8 cellular contexts compared by ENCODE assay signal in the genomic region with DNA sequence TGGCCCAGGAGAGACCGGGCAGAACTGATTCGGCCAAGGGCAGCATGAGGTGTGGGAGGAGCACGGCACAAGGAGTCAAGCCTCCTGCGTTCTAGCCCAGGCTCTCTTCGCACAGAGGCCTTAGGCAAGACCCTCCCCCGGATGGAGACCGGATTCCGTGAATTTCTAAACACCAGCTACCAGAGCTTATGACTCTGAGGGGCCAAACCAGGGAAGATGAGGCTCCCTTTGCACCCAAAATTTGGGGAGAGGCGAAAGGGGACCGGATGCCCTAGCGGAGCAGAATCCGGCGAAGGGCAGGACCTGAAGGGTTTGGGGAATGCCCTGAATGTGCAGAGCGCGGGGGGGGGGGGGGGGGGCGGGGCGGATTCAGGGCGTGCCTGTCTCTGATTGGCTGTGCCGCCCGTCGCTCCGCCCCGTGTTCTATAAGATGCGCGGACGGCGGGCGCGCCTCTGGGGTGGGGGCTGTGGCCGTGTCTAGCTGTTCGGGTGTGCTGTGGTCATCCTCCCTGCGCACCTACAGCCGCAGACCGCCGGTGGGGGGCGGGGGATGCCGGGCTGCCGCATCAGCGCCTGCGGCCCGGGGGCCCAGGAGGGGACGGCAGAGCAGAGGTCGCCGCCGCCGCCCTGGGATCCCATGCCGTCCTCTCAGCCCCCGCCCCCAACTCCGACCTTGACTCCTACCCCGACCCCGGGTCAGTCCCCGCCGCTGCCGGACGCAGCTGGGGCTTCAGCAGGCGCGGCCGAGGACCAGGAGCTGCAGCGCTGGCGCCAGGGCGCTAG. TPM values are rescaled to one million over a fixed set of nuclear protein-coding genes. Genes with fewer than 3 reads are reported as not detected.
DNase-seq lines count a peak whose midpoint lies in the region; ATAC-seq, FAIRE-seq and TF ChIP-seq lines count a peak whose summit lies in the region.

A gene with protein sequence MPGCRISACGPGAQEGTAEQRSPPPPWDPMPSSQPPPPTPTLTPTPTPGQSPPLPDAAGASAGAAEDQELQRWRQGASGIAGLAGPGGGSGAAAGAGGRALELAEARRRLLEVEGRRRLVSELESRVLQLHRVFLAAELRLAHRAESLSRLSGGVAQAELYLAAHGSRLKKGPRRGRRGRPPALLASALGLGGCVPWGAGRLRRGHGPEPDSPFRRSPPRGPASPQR (plus strand): TSS at position 456 of the 783 bp plus-strand sequence. CDS start 95 bp downstream, at position 551.

- no peak within 1 kb of the TSS for H3K27ac Mint-ChIP-seq in nephron progenitor cell

- no peaks in the 10 kb centered on the region for H3K9me3 Mint-ChIP-seq in nephron progenitor cell

- CTCF ChIA-PET in GM10248 (lab: Yijun Ruan, JAX): interaction anchor here (1.6 to 8.4 kb wide), 3 partner anchors 11 to 51 kb away, joined by 3 to 52 read pairs (median 5); no protein-coding TSS in a partner anchor

- peak; percentile 94 for DNase-seq in GM10248 (ENCODE audit: extremely low spot score)
- DNase-seq in RCC 7860 (ENCODE audit: low spot score): peak; percentile 86
- DNase-seq in activated T-helper 9 cell treated with anti-CD3 and anti-CD28 coated beads, Interleukin-2, amount 50 U/mL, for 16 hours (ENCODE audit: low read depth): peak; percentile 60
- DNase-seq in fibroblast of the aortic adventitia (ENCODE audit: low read depth): peak; percentile 74
- peak; percentile 84 for DNase-seq in nephron progenitor cell
- DNase-seq in stimulated activated naive CD8-positive, alpha-beta T cell treated with anti-CD3 and anti-CD28 coated beads, Interleukin-15, Interleukin-2, amounts not matched to agents 100 U/mL and 50 U/mL, for 24 hours: peak; percentile 73

- ATAC-seq in HG03521 (IDR thresholded peaks at IDR 0.05; ENCODE audit: unreplicated experiment) (peak; percentile 48), GM18861 (IDR thresholded peaks at IDR 0.05; ENCODE audit: unreplicated experiment) (no peak)
- peak; percentile 60 for ATAC-seq in stimulated activated naive CD8-positive, alpha-beta T cell treated with anti-CD3 and anti-CD28 coated beads, Interleukin-15, Interleukin-2, amounts not matched to agents 100 U/mL and 50 U/mL, for 24 hours

- POLR2A ChIA-PET in GM10248 (lab: Yijun Ruan, JAX): interaction anchor here (0.5 kb wide), 1 partner anchor 66 kb away, joined by 8 read pairs; no protein-coding TSS in a partner anchor

- FAIRE-seq in RCC 7860 (lab: Jason Lieb, UNC): no peak

- H3K4me3 Mint-ChIP-seq in nephron progenitor cell: peak within 1 kb of the TSS; percentile 79

- no peaks in the 10 kb centered on the region for H3K36me3 Mint-ChIP-seq in nephron progenitor cell (ENCODE audit: low read depth)

- peaks cover 46% of the 10 kb centered on the region for H3K4me1 Mint-ChIP-seq in nephron progenitor cell

- no peak for TF ChIP-seq CTCF in GM10248 (IDR thresholded peaks at IDR 0.05; ENCODE audit: control extremely low read depth, extremely low read depth, low read depth, missing control alignments)
- TF ChIP-seq CTCF in fibroblast of the aortic adventitia (IDR thresholded peaks at IDR 0.05; ENCODE audit: insufficient read depth, low read length): no peak
- no peak for TF ChIP-seq CTCF in nephron progenitor cell (IDR thresholded peaks at IDR 0.05)

- H3K4me3 ChIP-seq in fibroblast of the aortic adventitia (ENCODE audit: low read depth, low read length): peak within 1 kb of the TSS; percentile 77

- H3K27me3 Mint-ChIP-seq in nephron progenitor cell (ENCODE audit: low read depth, poor library complexity): peaks cover 81% of the 10 kb centered on the region

RNA-seq across cellular contexts. Expression of the gene that starts here (rescaled TPM):
- 11.6 and 19.1 TPM in 2 replicates for total RNA-seq in fibroblast of the aortic adventitia (ENCODE audit: low replicate concordance)
